ENCODE assay signal across 13 cellular contexts in the genomic region with DNA sequence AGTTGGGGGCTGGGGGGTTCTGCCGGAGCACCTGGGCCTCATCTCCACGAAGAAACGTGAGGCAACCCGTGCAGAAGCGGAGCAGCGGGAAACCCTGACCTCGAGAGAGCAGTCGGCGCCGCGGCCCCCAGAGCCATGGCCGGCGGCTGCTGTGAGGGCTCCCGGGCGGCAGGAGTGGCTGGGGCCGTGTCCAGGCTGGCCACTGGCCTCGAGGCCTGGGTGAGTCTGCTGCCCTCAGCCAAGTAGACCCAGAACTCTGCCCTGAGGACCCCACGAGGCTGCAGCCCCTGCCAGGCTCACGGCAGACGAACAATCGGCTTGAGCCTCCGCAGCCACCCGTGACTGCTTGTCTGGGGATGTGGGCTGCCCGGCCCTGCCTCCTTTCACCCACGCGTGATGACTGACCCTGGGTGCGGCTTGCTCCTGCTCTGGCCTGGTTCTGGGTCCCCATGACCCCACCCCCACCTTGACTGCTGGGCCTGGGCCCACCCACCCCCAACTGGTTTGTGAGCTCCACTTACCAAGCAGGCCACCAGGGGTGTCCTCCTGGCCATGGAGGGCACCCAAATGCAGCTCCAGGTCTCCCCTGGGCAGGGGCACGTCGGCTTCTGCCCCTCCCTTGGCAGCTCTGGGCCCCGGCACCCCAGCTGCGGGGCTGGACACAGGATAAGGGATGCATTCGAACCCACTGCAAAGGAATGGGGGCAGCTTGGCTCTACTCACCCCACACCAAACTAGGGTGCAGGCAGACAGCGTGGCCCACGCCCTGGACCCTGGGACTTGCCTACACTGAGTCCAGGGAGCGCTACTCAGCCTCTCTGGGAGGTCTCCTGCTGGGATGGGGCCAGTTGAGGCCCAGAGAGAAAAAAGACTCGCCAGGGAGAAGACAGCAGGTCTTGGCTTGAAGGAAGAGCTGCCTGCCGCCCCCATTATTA.
"Had no signal": no experiment of that assay in that cellular context is flagged by ENCODE, and none has a peak within 500 bp of the region (broad histone marks: within the 10 kb centered on the region; RNA-seq: fewer than 3 reads in every experiment).

No MANE protein-coding gene starts in this region.

- ATAC-seq: left lung; stimulated activated naive CD8-positive, alpha-beta T cell treated with anti-CD3 and anti-CD28 coated beads, Interleukin-15, amount 100 ng/mL, for 72 hours; T-cell had no signal

- H3K27ac ChIP-seq: left lung, testis, VCaP had no signal

- H3K36me3 Mint-ChIP-seq: T-cell had no signal

- H3K4me3 ChIP-seq: esophagus muscularis mucosa, left lung, testis had no signal

- H3K9me3 Mint-ChIP-seq: T-cell had no signal

- H3K4me1 ChIP-seq: left lung had no signal

- H3K27ac Mint-ChIP-seq: activated naive CD8-positive, alpha-beta T cell; progenitor cell of endocrine pancreas; stimulated activated naive CD8-positive, alpha-beta T cell treated with anti-CD3 and anti-CD28 coated beads, Interleukin-15, amount 100 ng/mL, for 72 hours; T-cell had no signal

- DNase-seq: activated CD4-positive, alpha-beta T cell treated with anti-CD3 and anti-CD28 coated beads for 4 hours; activated CD8-positive, alpha-beta memory T cell treated with anti-CD3 and anti-CD28 coated beads for 24 hours; mesendoderm; stimulated activated CD4-positive, alpha-beta T cell treated with anti-CD3 and anti-CD28 coated beads, Interleukin-15, amount 100 ng/mL, for 24 hours; stimulated activated CD4-positive, alpha-beta T cell treated with anti-CD3 and anti-CD28 coated beads, Interleukin-4, amount 100 ng/mL, for 24 hours; stimulated activated naive CD8-positive, alpha-beta T cell treated with anti-CD3 and anti-CD28 coated beads, Interleukin-15, amount 100 ng/mL, for 72 hours; T-cell; testis had no signal

- H3K36me3 ChIP-seq: left lung had no signal

- H3K27me3 Mint-ChIP-seq: activated naive CD8-positive, alpha-beta T cell; progenitor cell of endocrine pancreas; stimulated activated naive CD8-positive, alpha-beta T cell treated with anti-CD3 and anti-CD28 coated beads, Interleukin-15, amount 100 ng/mL, for 72 hours; T-cell had no signal

- H3K4me1 Mint-ChIP-seq: T-cell had no signal

- H3K27me3 ChIP-seq: esophagus muscularis mucosa, testis had no signal

- H3K9me3 ChIP-seq: esophagus muscularis mucosa, left lung, testis had no signal

- H3K4me3 Mint-ChIP-seq: activated naive CD8-positive, alpha-beta T cell; stimulated activated naive CD8-positive, alpha-beta T cell treated with anti-CD3 and anti-CD28 coated beads, Interleukin-15, amount 100 ng/mL, for 72 hours; T-cell had no signal
